Comparison of ENCODE assay signal across 1 cellular context in the genomic region with DNA sequence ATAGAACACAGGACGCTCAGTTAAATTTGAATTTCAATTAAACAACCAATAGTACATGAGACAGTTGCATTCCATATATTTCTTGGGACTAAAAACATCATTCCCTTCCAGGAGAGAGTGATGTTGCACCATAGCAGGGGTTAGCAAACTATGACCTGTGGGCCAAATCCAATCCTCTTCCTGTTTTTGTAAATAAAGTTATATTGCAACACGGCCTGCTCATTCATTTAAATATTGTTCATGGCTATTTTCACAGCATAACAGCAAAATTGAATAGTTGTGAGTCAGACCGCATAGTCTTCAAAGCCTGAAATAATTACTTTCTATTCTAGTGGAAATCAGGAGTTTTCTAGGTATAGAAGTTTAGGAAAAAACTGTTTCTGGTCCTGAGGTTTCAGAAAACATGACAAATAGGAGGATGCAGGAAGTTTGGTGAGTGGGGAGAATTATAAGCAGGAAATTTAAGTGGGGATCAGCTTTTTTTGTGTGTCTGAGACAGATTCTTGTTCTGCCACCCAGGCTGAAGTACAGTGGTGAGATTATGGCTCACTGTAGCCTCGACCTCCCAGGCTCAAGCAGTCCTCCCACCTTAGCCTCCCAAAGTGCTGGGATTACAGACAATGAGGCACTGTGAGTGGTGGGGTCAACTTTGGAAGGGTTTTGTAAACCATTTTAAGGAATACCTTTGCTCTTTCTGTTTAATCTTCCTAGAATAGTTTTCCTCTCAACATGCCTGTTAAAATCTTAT.
A peak's percentile ranks its signal among the peaks of the same experiment; 100 is the strongest.
TF ChIP-seq lines count a peak whose summit lies in the region.

No MANE protein-coding gene starts in this region.

TF ChIP-seq in HepG2, 621 proteins besides CTCF, POLR2A, EP300 and RAD21 (continued from another document and continues in another):
- TF ChIP-seq PAWR (CRISPR knock-in tag; IDR thresholded peaks at IDR 0.05; ENCODE audit: borderline replicate concordance) (no peak), HES4 (CRISPR knock-in tag; IDR thresholded peaks at IDR 0.05; ENCODE audit: borderline replicate concordance) (no peak), LCORL (IDR thresholded peaks at IDR 0.05) (no peak), LCORL (CRISPR knock-in tag; IDR thresholded peaks at IDR 0.05) (no peak; the same call in 1 of the 2 replicates), FOXK1 (CRISPR knock-in tag; IDR thresholded peaks at IDR 0.05; ENCODE audit: borderline replicate concordance, low read depth) (peak; percentile 78; the same call in 1 of the 2 replicates), ZNF281 (CRISPR knock-in tag; IDR thresholded peaks at IDR 0.05; ENCODE audit: borderline replicate concordance) (no peak), PITX1 (CRISPR knock-in tag; IDR thresholded peaks at IDR 0.05) (no peak; the same call in 1 of the 2 replicates), DMAP1 (CRISPR knock-in tag; IDR thresholded peaks at IDR 0.05) (no peak), PHF21A (CRISPR knock-in tag; IDR thresholded peaks at IDR 0.05) (no peak), CEBPZ (IDR thresholded peaks at IDR 0.05; ENCODE audit: low read length) (no peak), ZNF75D (CRISPR knock-in tag; IDR thresholded peaks at IDR 0.05; ENCODE audit: borderline replicate concordance) (no peak), ESRRA (CRISPR knock-in tag; IDR thresholded peaks at IDR 0.05; ENCODE audit: low read depth) (no peak), ZSCAN21 (CRISPR knock-in tag; IDR thresholded peaks at IDR 0.05; ENCODE audit: borderline replicate concordance) (no peak), RXRA (CRISPR knock-in tag; IDR thresholded peaks at IDR 0.05) (no peak), ZNF503 (CRISPR knock-in tag; IDR thresholded peaks at IDR 0.05) (no peak), ZNF331 (CRISPR knock-in tag; IDR thresholded peaks at IDR 0.05) (no peak; the same call in 1 of the 2 replicates), MBD4 (IDR thresholded peaks at IDR 0.05; ENCODE audit: borderline replicate concordance, low read length) (0 out of 2 replicates have a peak, but pooled peaks have one; percentile 57), ZNF879 (CRISPR knock-in tag; IDR thresholded peaks at IDR 0.05) (no peak), ZNF275 (CRISPR knock-in tag; IDR thresholded peaks at IDR 0.05; ENCODE audit: borderline replicate concordance) (no peak), DR1 (CRISPR knock-in tag; IDR thresholded peaks at IDR 0.05) (no peak), ZBTB8A (CRISPR knock-in tag; IDR thresholded peaks at IDR 0.05; ENCODE audit: borderline replicate concordance, low read depth) (no peak), ZNF746 (CRISPR knock-in tag; IDR thresholded peaks at IDR 0.05) (no peak), ATF7-NPFF (CRISPR knock-in tag; IDR thresholded peaks at IDR 0.05; ENCODE audit: low read depth) (no peak), ZNF414 (CRISPR knock-in tag; IDR thresholded peaks at IDR 0.05) (no peak), KLF6 (CRISPR knock-in tag; IDR thresholded peaks at IDR 0.05) (0 out of 2 replicates have a peak, but pooled peaks have one; percentile 33), ZNF580 (CRISPR knock-in tag; IDR thresholded peaks at IDR 0.05; ENCODE audit: borderline replicate concordance, low read depth) (no peak), AKAP8 (CRISPR knock-in tag; IDR thresholded peaks at IDR 0.05) (no peak), NRL (CRISPR knock-in tag; IDR thresholded peaks at IDR 0.05; ENCODE audit: borderline replicate concordance) (no peak), TRIM24 (CRISPR knock-in tag; IDR thresholded peaks at IDR 0.05) (peak; percentile 23; the same call in 1 of the 2 replicates), ZSCAN25 (CRISPR knock-in tag; IDR thresholded peaks at IDR 0.05) (no peak), FOXJ3 (CRISPR knock-in tag; IDR thresholded peaks at IDR 0.05; ENCODE audit: borderline replicate concordance) (peak; percentile 32; the same call in 1 of the 2 replicates), FOXP1 (IDR thresholded peaks at IDR 0.05) (no peak), FOXP1 (CRISPR knock-in tag; IDR thresholded peaks at IDR 0.05) (peak; percentile 91), MEIS1 (CRISPR knock-in tag; IDR thresholded peaks at IDR 0.05; ENCODE audit: borderline replicate concordance) (no peak), ZNF546 (CRISPR knock-in tag; conservative IDR thresholded peaks at IDR 0.05) (no peak), ZNF670 (CRISPR knock-in tag; IDR thresholded peaks at IDR 0.05; ENCODE audit: borderline replicate concordance) (no peak)
- TF ChIP-seq, protein P1, sequence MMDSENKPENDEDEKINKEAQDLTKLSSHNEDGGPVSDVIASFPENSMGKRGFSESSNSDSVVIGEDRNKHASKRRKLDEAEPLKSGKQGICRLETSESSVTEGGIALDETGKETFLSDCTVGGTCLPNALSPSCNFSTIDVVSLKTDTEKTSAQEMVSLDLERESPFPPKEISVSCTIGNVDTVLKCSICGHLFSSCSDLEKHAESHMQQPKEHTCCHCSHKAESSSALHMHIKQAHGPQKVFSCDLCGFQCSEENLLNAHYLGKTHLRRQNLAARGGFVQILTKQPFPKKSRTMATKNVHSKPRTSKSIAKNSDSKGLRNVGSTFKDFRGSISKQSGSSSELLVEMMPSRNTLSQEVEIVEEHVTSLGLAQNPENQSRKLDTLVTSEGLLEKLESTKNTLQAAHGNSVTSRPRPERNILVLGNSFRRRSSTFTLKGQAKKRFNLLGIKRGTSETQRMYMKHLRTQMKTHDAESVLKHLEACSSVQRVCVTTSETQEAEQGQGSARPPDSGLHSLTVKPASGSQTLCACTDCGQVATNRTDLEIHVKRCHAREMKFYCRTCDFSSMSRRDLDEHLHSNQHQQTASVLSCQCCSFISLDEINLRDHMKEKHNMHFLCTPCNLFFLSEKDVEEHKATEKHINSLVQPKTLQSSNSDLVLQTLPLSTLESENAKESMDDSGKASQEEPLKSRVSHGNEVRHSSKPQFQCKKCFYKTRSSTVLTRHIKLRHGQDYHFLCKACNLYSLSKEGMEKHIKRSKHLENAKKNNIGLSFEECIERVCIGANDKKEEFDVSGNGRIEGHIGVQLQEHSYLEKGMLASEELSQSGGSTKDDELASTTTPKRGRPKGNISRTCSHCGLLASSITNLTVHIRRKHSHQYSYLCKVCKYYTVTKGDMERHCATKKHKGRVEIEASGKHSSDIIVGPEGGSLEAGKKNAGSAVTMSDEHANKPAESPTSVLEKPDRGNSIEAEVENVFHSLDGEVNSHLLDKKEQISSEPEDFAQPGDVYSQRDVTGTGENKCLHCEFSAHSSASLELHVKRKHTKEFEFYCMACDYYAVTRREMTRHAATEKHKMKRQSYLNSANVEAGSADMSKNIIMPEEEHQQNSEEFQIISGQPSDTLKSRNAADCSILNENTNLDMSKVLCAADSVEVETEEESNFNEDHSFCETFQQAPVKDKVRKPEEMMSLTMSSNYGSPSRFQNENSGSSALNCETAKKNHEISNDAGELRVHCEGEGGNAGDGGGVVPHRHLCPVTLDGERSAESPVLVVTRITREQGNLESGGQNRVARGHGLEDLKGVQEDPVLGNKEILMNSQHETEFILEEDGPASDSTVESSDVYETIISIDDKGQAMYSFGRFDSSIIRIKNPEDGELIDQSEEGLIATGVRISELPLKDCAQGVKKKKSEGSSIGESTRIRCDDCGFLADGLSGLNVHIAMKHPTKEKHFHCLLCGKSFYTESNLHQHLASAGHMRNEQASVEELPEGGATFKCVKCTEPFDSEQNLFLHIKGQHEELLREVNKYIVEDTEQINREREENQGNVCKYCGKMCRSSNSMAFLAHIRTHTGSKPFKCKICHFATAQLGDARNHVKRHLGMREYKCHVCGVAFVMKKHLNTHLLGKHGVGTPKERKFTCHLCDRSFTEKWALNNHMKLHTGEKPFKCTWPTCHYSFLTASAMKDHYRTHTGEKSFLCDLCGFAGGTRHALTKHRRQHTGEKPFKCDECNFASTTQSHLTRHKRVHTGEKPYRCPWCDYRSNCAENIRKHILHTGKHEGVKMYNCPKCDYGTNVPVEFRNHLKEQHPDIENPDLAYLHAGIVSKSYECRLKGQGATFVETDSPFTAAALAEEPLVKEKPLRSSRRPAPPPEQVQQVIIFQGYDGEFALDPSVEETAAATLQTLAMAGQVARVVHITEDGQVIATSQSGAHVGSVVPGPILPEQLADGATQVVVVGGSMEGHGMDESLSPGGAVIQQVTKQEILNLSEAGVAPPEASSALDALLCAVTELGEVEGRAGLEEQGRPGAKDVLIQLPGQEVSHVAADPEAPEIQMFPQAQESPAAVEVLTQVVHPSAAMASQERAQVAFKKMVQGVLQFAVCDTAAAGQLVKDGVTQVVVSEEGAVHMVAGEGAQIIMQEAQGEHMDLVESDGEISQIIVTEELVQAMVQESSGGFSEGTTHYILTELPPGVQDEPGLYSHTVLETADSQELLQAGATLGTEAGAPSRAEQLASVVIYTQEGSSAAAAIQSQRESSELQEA (CRISPR knock-in tag; IDR thresholded peaks at IDR 0.05; ENCODE audit: not compliant biosample characterization) = no peak
- TF ChIP-seq, protein P2, sequence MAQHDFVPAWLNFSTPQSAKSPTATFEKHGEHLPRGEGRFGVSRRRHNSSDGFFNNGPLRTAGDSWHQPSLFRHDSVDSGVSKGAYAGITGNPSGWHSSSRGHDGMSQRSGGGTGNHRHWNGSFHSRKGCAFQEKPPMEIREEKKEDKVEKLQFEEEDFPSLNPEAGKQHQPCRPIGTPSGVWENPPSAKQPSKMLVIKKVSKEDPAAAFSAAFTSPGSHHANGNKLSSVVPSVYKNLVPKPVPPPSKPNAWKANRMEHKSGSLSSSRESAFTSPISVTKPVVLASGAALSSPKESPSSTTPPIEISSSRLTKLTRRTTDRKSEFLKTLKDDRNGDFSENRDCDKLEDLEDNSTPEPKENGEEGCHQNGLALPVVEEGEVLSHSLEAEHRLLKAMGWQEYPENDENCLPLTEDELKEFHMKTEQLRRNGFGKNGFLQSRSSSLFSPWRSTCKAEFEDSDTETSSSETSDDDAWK (CRISPR knock-in tag; IDR thresholded peaks at IDR 0.05) = no peak
